Comparison of ENCODE assay signal across 21 cellular contexts in genomic region chr6:156622185-156622584, GRCh38.
DNase-seq lines count a peak whose midpoint lies in the region; ATAC-seq and TF ChIP-seq lines count a peak whose summit lies in the region.
"Had no signal": no experiment of that assay in that cellular context is flagged by ENCODE, and none has a peak within 500 bp of the region (broad histone marks: within the 10 kb centered on the region; RNA-seq: fewer than 3 reads in every experiment).

No MANE protein-coding gene starts in this region.

- H3K4me3 ChIP-seq in Karpas-422 (ENCODE audit: low read length) = no peak overlapping the region
- H3K4me3 ChIP-seq: GM12878, GM23248 had no signal

- intact Hi-C loops in natural killer cell (cut with micrococcal nuclease) = no loop called here

- H3K79me2 ChIP-seq in Karpas-422 (ENCODE audit: low read length) = no peaks in the 10 kb centered on the region

- TF ChIP-seq CTCF in natural killer cell (IDR thresholded peaks at IDR 0.05) = no peak

- H3K27me3 ChIP-seq in Karpas-422 (ENCODE audit: low read length) = no peaks in the 10 kb centered on the region
- H3K27me3 ChIP-seq: BE2C had no signal

- H3K4me2 ChIP-seq in Karpas-422 (ENCODE audit: low read depth, low read length, poor library complexity, severe bottlenecking) = no peak overlapping the region

- no peak overlapping the region for H3K27ac ChIP-seq in Karpas-422 (ENCODE audit: low read length)
- H3K27ac ChIP-seq: GM23248 had no signal

- no peaks in the 10 kb centered on the region for H3K36me3 Mint-ChIP-seq in natural killer cell treated with Interleukin-12 subunit alpha and Interleukin-12 subunit beta and Interleukin-15 and Interleukin-18, amount 100 ng/mL, for 72 hours
- H3K36me3 Mint-ChIP-seq in natural killer cell = no peaks in the 10 kb centered on the region
- H3K36me3 Mint-ChIP-seq in stimulated activated effector memory CD8-positive, alpha-beta T cell treated with anti-CD3 and anti-CD28 coated beads, Interleukin-12 subunit alpha, Interleukin-12 subunit beta, amount 100 ng/mL, for 72 hours = no peaks in the 10 kb centered on the region
- H3K36me3 Mint-ChIP-seq: CD4-positive, CD25-positive, alpha-beta regulatory T cell; CD8-positive, alpha-beta memory T cell had no signal

- no peak overlapping the region for H3K27ac Mint-ChIP-seq in natural killer cell treated with Interleukin-12 subunit alpha and Interleukin-12 subunit beta and Interleukin-15 and Interleukin-18, amount 100 ng/mL, for 72 hours
- H3K27ac Mint-ChIP-seq in natural killer cell = no peak overlapping the region
- H3K27ac Mint-ChIP-seq in stimulated activated effector memory CD8-positive, alpha-beta T cell treated with anti-CD3 and anti-CD28 coated beads, Interleukin-12 subunit alpha, Interleukin-12 subunit beta, amount 100 ng/mL, for 72 hours = no peak overlapping the region
- H3K27ac Mint-ChIP-seq: CD4-positive, CD25-positive, alpha-beta regulatory T cell; CD8-positive, alpha-beta memory T cell had no signal

- H3K9me2 ChIP-seq in Karpas-422 (replicated peaks; ENCODE audit: insufficient read depth, low read length) = no peaks in the 10 kb centered on the region

- H3K4me1 ChIP-seq in Karpas-422 (ENCODE audit: low read length) = peaks cover 9% of the 10 kb centered on the region

- H4K20me1 ChIP-seq in Karpas-422 (ENCODE audit: insufficient read depth, low read depth, low read length) = no peaks in the 10 kb centered on the region

- H3K4me1 Mint-ChIP-seq in natural killer cell treated with Interleukin-12 subunit alpha and Interleukin-12 subunit beta and Interleukin-15 and Interleukin-18, amount 100 ng/mL, for 72 hours (ENCODE audit: low read depth in 2 of 2) = no peaks in the 10 kb centered on the region
- H3K4me1 Mint-ChIP-seq in natural killer cell = no peaks in the 10 kb centered on the region
- no peaks in the 10 kb centered on the region for H3K4me1 Mint-ChIP-seq in stimulated activated effector memory CD8-positive, alpha-beta T cell treated with anti-CD3 and anti-CD28 coated beads, Interleukin-12 subunit alpha, Interleukin-12 subunit beta, amount 100 ng/mL, for 72 hours
- H3K4me1 Mint-ChIP-seq: CD4-positive, CD25-positive, alpha-beta regulatory T cell; CD8-positive, alpha-beta memory T cell had no signal

- no peaks in the 10 kb centered on the region for H3K36me3 ChIP-seq in Karpas-422 (ENCODE audit: insufficient read depth, low read length)
- H3K36me3 ChIP-seq: BE2C had no signal

- peak; percentile 17 to 28 for ATAC-seq in natural killer cell treated with Interleukin-12 subunit alpha and Interleukin-12 subunit beta and Interleukin-15 and Interleukin-18, amount 100 ng/mL, for 72 hours
- ATAC-seq in natural killer cell (no peak), HG03354 (IDR thresholded peaks at IDR 0.05; ENCODE audit: poor library complexity, severe bottlenecking, unreplicated experiment) (no peak), HG03025 (IDR thresholded peaks at IDR 0.05; ENCODE audit: low FRiP score, unreplicated experiment) (no peak)
- peak; percentile 45 for ATAC-seq in stimulated activated effector memory CD8-positive, alpha-beta T cell treated with anti-CD3 and anti-CD28 coated beads, Interleukin-12 subunit alpha, Interleukin-12 subunit beta, amount 100 ng/mL, for 72 hours
- ATAC-seq: GM12878, HCT116 had no signal

- no peak overlapping the region for H2AFZ ChIP-seq in Karpas-422 (ENCODE audit: low read length)
- H2AFZ ChIP-seq: GM23248 had no signal

- no peaks in the 10 kb centered on the region for H3K9me3 ChIP-seq in Karpas-422 (ENCODE audit: low read length)
- H3K9me3 ChIP-seq: BE2C had no signal

- H3K9me3 Mint-ChIP-seq in natural killer cell treated with Interleukin-12 subunit alpha and Interleukin-12 subunit beta and Interleukin-15 and Interleukin-18, amount 100 ng/mL, for 72 hours = no peaks in the 10 kb centered on the region
- no peaks in the 10 kb centered on the region for H3K9me3 Mint-ChIP-seq in natural killer cell
- no peaks in the 10 kb centered on the region for H3K9me3 Mint-ChIP-seq in stimulated activated effector memory CD8-positive, alpha-beta T cell treated with anti-CD3 and anti-CD28 coated beads, Interleukin-12 subunit alpha, Interleukin-12 subunit beta, amount 100 ng/mL, for 72 hours
- H3K9me3 Mint-ChIP-seq: CD4-positive, CD25-positive, alpha-beta regulatory T cell; CD8-positive, alpha-beta memory T cell had no signal

- DNase-seq in natural killer cell treated with Interleukin-12 subunit alpha and Interleukin-12 subunit beta and Interleukin-15 and Interleukin-18, amount 100 ng/mL, for 72 hours (ENCODE audit: low spot score) = no peak
- DNase-seq in natural killer cell (no peak), Karpas-422 (peak; percentile 12)
- DNase-seq in stimulated activated effector memory CD8-positive, alpha-beta T cell treated with anti-CD3 and anti-CD28 coated beads, Interleukin-12 subunit alpha, Interleukin-12 subunit beta, amount 100 ng/mL, for 72 hours (ENCODE audit: low spot score in 2 of 2) = no peak
- DNase-seq in activated T-cell treated with anti-CD3 and anti-CD28 coated beads, Interleukin-2, amount 50 U/mL, for 48 hours = no peak
- DNase-seq: 8988T; BE2C; C1 segment of cervical spinal cord; CD4-positive, CD25-positive, alpha-beta regulatory T cell; CD8-positive, alpha-beta memory T cell; COR-L47; DMS 273 treated with DMSO at 0.1 percent for 48 hours; DMS53; DND-41; EL; GM23248; H7 had no signal

- no peak overlapping the region for H3K4me3 Mint-ChIP-seq in natural killer cell treated with Interleukin-12 subunit alpha and Interleukin-12 subunit beta and Interleukin-15 and Interleukin-18, amount 100 ng/mL, for 72 hours
- H3K4me3 Mint-ChIP-seq in natural killer cell = no peak overlapping the region
- H3K4me3 Mint-ChIP-seq in stimulated activated effector memory CD8-positive, alpha-beta T cell treated with anti-CD3 and anti-CD28 coated beads, Interleukin-12 subunit alpha, Interleukin-12 subunit beta, amount 100 ng/mL, for 72 hours = no peak overlapping the region
- H3K4me3 Mint-ChIP-seq: CD4-positive, CD25-positive, alpha-beta regulatory T cell; CD8-positive, alpha-beta memory T cell had no signal

- no peak overlapping the region for H3K9ac ChIP-seq in Karpas-422 (ENCODE audit: low read length)
- H3K9ac ChIP-seq: GM23248 had no signal

- H3K27me3 Mint-ChIP-seq in natural killer cell treated with Interleukin-12 subunit alpha and Interleukin-12 subunit beta and Interleukin-15 and Interleukin-18, amount 100 ng/mL, for 72 hours = peaks cover 20 to 25% of the 10 kb centered on the region in 2 donors
- peaks cover 5 to 34% of the 10 kb centered on the region in 2 donors for H3K27me3 Mint-ChIP-seq in natural killer cell (ENCODE audit: low read depth in 2 of 2)

Comparison
In these comparisons a context has a peak if more than half of its experiments do, and no peak if none do; other contexts are left out.
1. ATAC-seq: peak in natural killer cell treated with Interleukin-12 subunit alpha and Interleukin-12 subunit beta and Interleukin-15 and Interleukin-18, amount 100 ng/mL, for 72 hours (2 of 2) and stimulated activated effector memory CD8-positive, alpha-beta T cell treated with anti-CD3 and anti-CD28 coated beads, Interleukin-12 subunit alpha, Interleukin-12 subunit beta, amount 100 ng/mL, for 72 hours (single experiment); none in natural killer cell (0 of 3), HG03354 (single experiment) and HG03025 (single experiment).